29 cellular contexts compared by ENCODE assay signal in genomic region chr7:12440229-12440628, GRCh38. TPM values are rescaled to one million over a fixed set of nuclear protein-coding genes. Genes with fewer than 3 reads are reported as not detected.
"Had no signal": no experiment of that assay in that cellular context is flagged by ENCODE, and none has a peak within 500 bp of the region (broad histone marks: within the 10 kb centered on the region; RNA-seq: fewer than 3 reads in every experiment).

No MANE protein-coding gene starts in this region.

- H3K4me3 ChIP-seq: stomach, suprapubic skin, testis, thoracic aorta, thyroid gland, tibial artery, tibial nerve, transverse colon, upper lobe of left lung, upper lobe of right lung, uterus, vagina had no signal

- H3K27me3 Mint-ChIP-seq: stimulated activated naive CD8-positive, alpha-beta T cell treated with anti-CD3 and anti-CD28 coated beads, Interleukin-15, Interleukin-2, amounts not matched to agents 100 ng/mL and 50 ng/mL, for 24 hours had no signal

- H3K36me3 Mint-ChIP-seq: stimulated activated effector memory CD8-positive, alpha-beta T cell treated with anti-CD3 and anti-CD28 coated beads, Interleukin-12 subunit alpha, Interleukin-12 subunit beta, amount 100 ng/mL, for 72 hours; stimulated activated memory B cell treated with anti-CD40 and anti-IgM and Interleukin-4, amounts not matched to agents 10 μg/mL and 1 μg/mL and 100 μg/mL, for 72 hours; stimulated activated naive B cell treated with anti-CD40 and anti-IgM and Interleukin-4, amounts not matched to agents 10 μg/mL and 1 μg/mL and 100 μg/mL, for 72 hours had no signal

- H3K27ac Mint-ChIP-seq: stimulated activated effector memory CD8-positive, alpha-beta T cell treated with anti-CD3 and anti-CD28 coated beads, Interleukin-12 subunit alpha, Interleukin-12 subunit beta, amount 100 ng/mL, for 72 hours; stimulated activated memory B cell treated with anti-CD40 and anti-IgM and Interleukin-4, amounts not matched to agents 10 μg/mL and 1 μg/mL and 100 μg/mL, for 72 hours; stimulated activated naive B cell treated with anti-CD40 and anti-IgM and Interleukin-4, amounts not matched to agents 10 μg/mL and 1 μg/mL and 100 μg/mL, for 72 hours; stimulated activated naive CD8-positive, alpha-beta T cell treated with anti-CD3 and anti-CD28 coated beads, Interleukin-15, amount 100 ng/mL, for 72 hours; stimulated activated naive CD8-positive, alpha-beta T cell treated with anti-CD3 and anti-CD28 coated beads, Interleukin-15, Interleukin-2, amounts not matched to agents 100 ng/mL and 50 ng/mL, for 24 hours had no signal

- H3K4me1 ChIP-seq: stomach, suprapubic skin, testis, thyroid gland, tibial artery, tibial nerve, transverse colon, upper lobe of left lung, upper lobe of right lung, uterus, vagina had no signal

- H3K27ac ChIP-seq: stomach, suprapubic skin, testis, thoracic aorta, thyroid gland, tibial artery, tibial nerve, transverse colon, upper lobe of left lung, upper lobe of right lung, uterus, vagina had no signal

- H3K9me3 ChIP-seq: stomach, suprapubic skin, testis, thoracic aorta, thyroid gland, tibial artery, tibial nerve, transverse colon, upper lobe of left lung, upper lobe of right lung, uterus, vagina had no signal

- ATAC-seq: stimulated activated effector memory CD8-positive, alpha-beta T cell treated with anti-CD3 and anti-CD28 coated beads, Interleukin-12 subunit alpha, Interleukin-12 subunit beta, amount 100 ng/mL, for 72 hours; stimulated activated memory B cell treated with anti-CD40 and anti-IgM and Interleukin-4, amounts not matched to agents 10 μg/mL and 1 μg/mL and 100 μg/mL, for 72 hours; stimulated activated naive B cell treated with anti-CD40 and anti-IgM and Interleukin-4, amounts not matched to agents 10 μg/mL and 1 μg/mL and 100 μg/mL, for 72 hours; stimulated activated naive CD8-positive, alpha-beta T cell treated with anti-CD3 and anti-CD28 coated beads, Interleukin-15, amount 100 ng/mL, for 72 hours; stimulated activated naive CD8-positive, alpha-beta T cell treated with anti-CD3 and anti-CD28 coated beads, Interleukin-15, Interleukin-2, amounts not matched to agents 100 U/mL and 50 U/mL, for 24 hours; upper lobe of right lung had no signal

- H3K36me3 ChIP-seq: stomach, suprapubic skin, thoracic aorta, thyroid gland, tibial artery, tibial nerve, transverse colon, upper lobe of left lung, upper lobe of right lung, uterus, vagina had no signal

- H3K27me3 ChIP-seq: stomach, suprapubic skin, testis, thyroid gland, tibial artery, tibial nerve, transverse colon, upper lobe of left lung, uterus, vagina had no signal

- H3K4me3 Mint-ChIP-seq: stimulated activated effector memory CD8-positive, alpha-beta T cell treated with anti-CD3 and anti-CD28 coated beads, Interleukin-12 subunit alpha, Interleukin-12 subunit beta, amount 100 ng/mL, for 72 hours; stimulated activated memory B cell treated with anti-CD40 and anti-IgM and Interleukin-4, amounts not matched to agents 10 μg/mL and 1 μg/mL and 100 μg/mL, for 72 hours; stimulated activated naive B cell treated with anti-CD40 and anti-IgM and Interleukin-4, amounts not matched to agents 10 μg/mL and 1 μg/mL and 100 μg/mL, for 72 hours; stimulated activated naive CD8-positive, alpha-beta T cell treated with anti-CD3 and anti-CD28 coated beads, Interleukin-15, amount 100 ng/mL, for 72 hours; stimulated activated naive CD8-positive, alpha-beta T cell treated with anti-CD3 and anti-CD28 coated beads, Interleukin-15, Interleukin-2, amounts not matched to agents 100 ng/mL and 50 ng/mL, for 24 hours had no signal

- H3K4me1 Mint-ChIP-seq: stimulated activated effector memory CD8-positive, alpha-beta T cell treated with anti-CD3 and anti-CD28 coated beads, Interleukin-12 subunit alpha, Interleukin-12 subunit beta, amount 100 ng/mL, for 72 hours; stimulated activated memory B cell treated with anti-CD40 and anti-IgM and Interleukin-4, amounts not matched to agents 10 μg/mL and 1 μg/mL and 100 μg/mL, for 72 hours; stimulated activated naive B cell treated with anti-CD40 and anti-IgM and Interleukin-4, amounts not matched to agents 10 μg/mL and 1 μg/mL and 100 μg/mL, for 72 hours; stimulated activated naive CD8-positive, alpha-beta T cell treated with anti-CD3 and anti-CD28 coated beads, Interleukin-15, amount 100 ng/mL, for 72 hours had no signal

- DNase-seq: stimulated activated CD4-positive, alpha-beta T cell treated with anti-CD3 and anti-CD28 coated beads, Interleukin-2, amount 100 ng/mL, for 48 hours; stimulated activated CD4-positive, alpha-beta T cell treated with anti-CD3 and anti-CD28 coated beads, Interleukin-4, amount 100 ng/mL, for 1 hour; stimulated activated CD4-positive, alpha-beta T cell treated with anti-CD3 and anti-CD28 coated beads, Interleukin-4, amount 100 ng/mL, for 24 hours; stimulated activated CD4-positive, alpha-beta T cell treated with anti-CD3 and anti-CD28 coated beads, Interleukin-4, amount 100 ng/mL, for 4 hours; stimulated activated CD8-positive, alpha-beta memory T cell treated with anti-CD3 and anti-CD28 coated beads, Interleukin-4, amount 100 ng/mL, for 48 hours; stimulated activated naive B cell treated with anti-CD40 and anti-IgM and Interleukin-4, amounts not matched to agents 10 μg/mL and 1 μg/mL and 100 μg/mL, for 72 hours; stimulated activated naive CD4-positive, alpha-beta T cell; stimulated activated naive CD4-positive, alpha-beta T cell treated with Interleukin-2 at 50 U/mL for 16 hours; stimulated activated naive CD8-positive, alpha-beta T cell treated with anti-CD3 and anti-CD28 coated beads, Interleukin-15, amount 100 ng/mL, for 72 hours; stimulated activated naive CD8-positive, alpha-beta T cell treated with anti-CD3 and anti-CD28 coated beads, Interleukin-15, Interleukin-2, amounts not matched to agents 100 U/mL and 50 U/mL, for 24 hours; stomach; substantia nigra; testis; thyroid gland; tibial artery; transverse colon; trophoblast cell; upper lobe of left lung; upper lobe of right lung; uterus had no signal

- FAIRE-seq: urothelium cell line had no signal

- H3K9me3 Mint-ChIP-seq: stimulated activated effector memory CD8-positive, alpha-beta T cell treated with anti-CD3 and anti-CD28 coated beads, Interleukin-12 subunit alpha, Interleukin-12 subunit beta, amount 100 ng/mL, for 72 hours; stimulated activated memory B cell treated with anti-CD40 and anti-IgM and Interleukin-4, amounts not matched to agents 10 μg/mL and 1 μg/mL and 100 μg/mL, for 72 hours; stimulated activated naive B cell treated with anti-CD40 and anti-IgM and Interleukin-4, amounts not matched to agents 10 μg/mL and 1 μg/mL and 100 μg/mL, for 72 hours; stimulated activated naive CD8-positive, alpha-beta T cell treated with anti-CD3 and anti-CD28 coated beads, Interleukin-15, amount 100 ng/mL, for 72 hours; stimulated activated naive CD8-positive, alpha-beta T cell treated with anti-CD3 and anti-CD28 coated beads, Interleukin-15, Interleukin-2, amounts not matched to agents 100 ng/mL and 50 ng/mL, for 24 hours had no signal

RNA-seq across cellular contexts. Expression of gene VWDE, which starts 36.6 kb away (rescaled TPM):
- total RNA-seq: subcutaneous adipose tissue had no signal
